ENCODE assay signal across 18 cellular contexts in genomic region chr17:41026668-41027471, GRCh38. TPM values are rescaled to one million over a fixed set of nuclear protein-coding genes. Genes with fewer than 3 reads are reported as not detected.
DNase-seq lines count a peak whose midpoint lies in the region; ATAC-seq and TF ChIP-seq lines count a peak whose summit lies in the region.
"Had no signal": no experiment of that assay in that cellular context is flagged by ENCODE, and none has a peak within 500 bp of the region (broad histone marks: within the 10 kb centered on the region; RNA-seq: fewer than 3 reads in every experiment).

Gene KRTAP1-5, minus strand, starts transcription at chr17:41027208. Its CDS starts 53 bp downstream, at chr17:41027155.

- no peak for TF ChIP-seq CTCF in MCF 10A (IDR thresholded peaks at IDR 0.05; ENCODE audit: unreplicated experiment)
- no peak for TF ChIP-seq CTCF in breast epithelium (IDR thresholded peaks at IDR 0.05)
- TF ChIP-seq CTCF in RWPE2 (IDR thresholded peaks at IDR 0.05; ENCODE audit: poor library complexity, severe bottlenecking) = no peak
- no peak for TF ChIP-seq CTCF in fibroblast of the aortic adventitia (IDR thresholded peaks at IDR 0.05; ENCODE audit: insufficient read depth, low read length)

- CTCF ChIA-PET in MCF 10A (lab: Yijun Ruan, JAX) = interaction anchor here (0.6 kb wide), 1 partner anchor 329 kb away, joined by 3 read pairs; no protein-coding TSS in a partner anchor

- H3K4me3 Mint-ChIP-seq in MCF 10A (ENCODE audit: unreplicated experiment) = no peak within 1 kb of the TSS

- no peak within 1 kb of the TSS for H3K27ac ChIP-seq in breast epithelium
- peak within 1 kb of the TSS; percentile 1 for H3K27ac ChIP-seq in RWPE2 (ENCODE audit: poor library complexity, severe bottlenecking)
- H3K27ac ChIP-seq: esophagus muscularis mucosa, KMS-11, Peyer's patch had no signal

- ATAC-seq in RWPE2 (ENCODE audit: low read depth) (peak; percentile 68), GM21717 (IDR thresholded peaks at IDR 0.05; ENCODE audit: unreplicated experiment) (no peak), GM21528 (IDR thresholded peaks at IDR 0.05; ENCODE audit: low FRiP score, unreplicated experiment) (no peak)
- ATAC-seq: mucosa of descending colon had no signal

- TF ChIP-seq POLR2A in breast epithelium (IDR thresholded peaks at IDR 0.05) = no peak

- no peaks in the 10 kb centered on the region for H3K36me3 Mint-ChIP-seq in MCF 10A (ENCODE audit: insufficient read depth, unreplicated experiment)

- H3K4me1 ChIP-seq in breast epithelium (no peaks in the 10 kb centered on the region), RWPE2 (ENCODE audit: insufficient read depth, poor library complexity, severe bottlenecking) (peaks cover 9% of the 10 kb centered on the region)
- H3K4me1 ChIP-seq: esophagus muscularis mucosa, Peyer's patch had no signal

- no peaks in the 10 kb centered on the region for H3K27me3 Mint-ChIP-seq in MCF 10A (ENCODE audit: insufficient read depth, unreplicated experiment)

- POLR2A ChIA-PET in MCF 10A (lab: Yijun Ruan, JAX) = interaction anchor here (0.6 kb wide), 1 partner anchor 370 kb away, joined by 3 read pairs; no protein-coding TSS in a partner anchor

- H3K36me3 ChIP-seq in breast epithelium = no peaks in the 10 kb centered on the region
- no peaks in the 10 kb centered on the region for H3K36me3 ChIP-seq in RWPE2 (ENCODE audit: low read depth)
- H3K36me3 ChIP-seq: esophagus muscularis mucosa, Peyer's patch had no signal

- H3K4me1 Mint-ChIP-seq in MCF 10A (ENCODE audit: insufficient read depth, unreplicated experiment) = no peaks in the 10 kb centered on the region

- intact Hi-C loops in MCF 10A (cut with micrococcal nuclease) (no loop called here), breast epithelium (cut with DNase I; ENCODE audit: low total_unique reads) (no loop called here)

- H3K9me3 Mint-ChIP-seq in MCF 10A (ENCODE audit: unreplicated experiment) = no peaks in the 10 kb centered on the region

- H3K9me3 ChIP-seq in breast epithelium = no peaks in the 10 kb centered on the region
- H3K9me3 ChIP-seq in RWPE2 (ENCODE audit: severe bottlenecking) = no peaks in the 10 kb centered on the region
- H3K9me3 ChIP-seq: esophagus muscularis mucosa, mucosa of descending colon, Peyer's patch had no signal

- H3K27me3 ChIP-seq in breast epithelium (no peaks in the 10 kb centered on the region), RWPE2 (ENCODE audit: insufficient read depth, poor library complexity, severe bottlenecking) (no peaks in the 10 kb centered on the region)
- H3K27me3 ChIP-seq: Peyer's patch had no signal

- no TSS peak for BruUV-seq in MCF 10A (replicated peaks; lab: Mats Ljungman, UMichigan)

- peak; percentile 38 for DNase-seq in MCF 10A (ENCODE audit: unreplicated experiment)
- no peak for DNase-seq in breast epithelium (ENCODE audit: low spot score in 2 of 2)
- DNase-seq in RWPE2 (ENCODE audit: low spot score) = no peak
- DNase-seq in fibroblast of the aortic adventitia (ENCODE audit: low read depth) = peak; percentile 71
- no peak for DNase-seq in activated T-cell treated with anti-CD3 and anti-CD28 coated beads, Interleukin-2, amount 50 U/mL, for 1 hour
- DNase-seq in KG1 (lab: John Stamatoyannopoulos, UW) = no peak
- DNase-seq: activated CD4-positive, alpha-beta T cell treated with anti-CD3 and anti-CD28 coated beads, Interleukin-2, amount 50 U/mL, for 48 hours; AML-193; mucosa of descending colon; NCI-H2107; Peyer's patch; stimulated activated CD4-positive, alpha-beta T cell treated with anti-CD3 and anti-CD28 coated beads, Interleukin-1b, Interleukin-23, amount 100 ng/mL, for 48 hours had no signal

- H3K4me3 ChIP-seq in breast epithelium (no peak within 1 kb of the TSS), RWPE2 (ENCODE audit: severe bottlenecking) (no peak within 1 kb of the TSS), fibroblast of the aortic adventitia (ENCODE audit: low read depth, low read length) (no peak within 1 kb of the TSS)
- H3K4me3 ChIP-seq: esophagus muscularis mucosa, mucosa of descending colon, Peyer's patch had no signal

- H3K27ac Mint-ChIP-seq in MCF 10A (ENCODE audit: low read depth, unreplicated experiment) = peak within 1 kb of the TSS; percentile 14
- H3K27ac Mint-ChIP-seq: progenitor cell of endocrine pancreas had no signal

RNA-seq across cellular contexts. Expression of gene KRTAP1-5, which starts in this region (rescaled TPM):
- total RNA-seq in MCF 10A (2022) = not detected in 2 replicates
- total RNA-seq in breast epithelium = not detected
- total RNA-seq in fibroblast of the aortic adventitia (ENCODE audit: low replicate concordance) = 1.4 TPM in 1 of 2 replicates, not detected in the other
- total RNA-seq: Daoy, esophagus muscularis mucosa, mucosa of descending colon, Peyer's patch, progenitor cell of endocrine pancreas had no signal

Comparison
In these comparisons a context has a peak if more than half of its experiments do, and no peak if none do; other contexts are left out.
1. Peak in DNase-seq in MCF 10A; RNA of the gene not detected or under 1 TPM.